1 cellular context compared by ENCODE assay signal in genomic region chr5:122121782-122122465, GRCh38.
TF ChIP-seq lines count a peak whose summit lies in the region.

No MANE protein-coding gene starts in this region.

TF ChIP-seq in SK-N-SH, 30 proteins besides CTCF, POLR2A, EP300 and RAD21 (continued from another document):
- no peak for TF ChIP-seq MAX (IDR thresholded peaks at IDR 0.05; ENCODE audit: low read depth)
- TF ChIP-seq RXRA (IDR thresholded peaks at IDR 0.05; ENCODE audit: borderline replicate concordance, low read depth), result no peak
- TF ChIP-seq ELF1 (IDR thresholded peaks at IDR 0.05), result no peak
- no peak for TF ChIP-seq TCF12 (IDR thresholded peaks at IDR 0.05)
- no peak for TF ChIP-seq POLR2AphosphoS5 (IDR thresholded peaks at IDR 0.05; ENCODE audit: low read depth, low read length)
- no peak for TF ChIP-seq RFX5 (IDR thresholded peaks at IDR 0.05; ENCODE audit: low read length)
